ENCODE assay signal across 1 cellular context in genomic region chr9:94030318-94031179, GRCh38.
TF ChIP-seq lines count a peak whose summit lies in the region.

No MANE protein-coding gene starts in this region.

TF ChIP-seq in HepG2, 621 proteins besides CTCF, POLR2A, EP300 and RAD21 (continued from another document and continues in another):
- TF ChIP-seq HCFC1 (IDR thresholded peaks at IDR 0.05; ENCODE audit: low read depth, low read length) (no peak), HBP1 (CRISPR knock-in tag; IDR thresholded peaks at IDR 0.05; ENCODE audit: low read depth) (no peak), ZNF318 (CRISPR knock-in tag; IDR thresholded peaks at IDR 0.05) (no peak), FOXP1 (IDR thresholded peaks at IDR 0.05) (no peak), FOXP1 (CRISPR knock-in tag; IDR thresholded peaks at IDR 0.05) (no peak), ETV5 (CRISPR knock-in tag; IDR thresholded peaks at IDR 0.05; ENCODE audit: borderline replicate concordance) (peak; percentile 17; the same call in 1 of the 2 replicates), ZNF674 (CRISPR knock-in tag; IDR thresholded peaks at IDR 0.05; ENCODE audit: low read depth) (no peak), ZXDC (CRISPR knock-in tag; IDR thresholded peaks at IDR 0.05) (peak; percentile 89; the same call in 1 of the 2 replicates), ZNF12 (CRISPR knock-in tag; IDR thresholded peaks at IDR 0.05) (no peak), ATM (IDR thresholded peaks at IDR 0.05; ENCODE audit: borderline replicate concordance) (no peak), MATR3 (CRISPR knock-in tag; IDR thresholded peaks at IDR 0.05) (no peak), TFDP2 (CRISPR knock-in tag; IDR thresholded peaks at IDR 0.05) (peak; percentile 96), ZNF563 (CRISPR knock-in tag; IDR thresholded peaks at IDR 0.05) (peak; percentile 77), ZNF639 (CRISPR knock-in tag; conservative IDR thresholded peaks at IDR 0.05) (no peak), FOXK1 (CRISPR knock-in tag; IDR thresholded peaks at IDR 0.05; ENCODE audit: borderline replicate concordance, low read depth) (no peak), RBFOX2 (IDR thresholded peaks at IDR 0.05; ENCODE audit: low read depth, low read length) (peak; percentile 94), LBX2 (CRISPR knock-in tag; IDR thresholded peaks at IDR 0.05; ENCODE audit: borderline replicate concordance) (peak; percentile 79; the same call in 1 of the 2 replicates), GTF3A (CRISPR knock-in tag; conservative IDR thresholded peaks at IDR 0.05) (no peak), ZNF124 (CRISPR knock-in tag; IDR thresholded peaks at IDR 0.05) (peak; percentile 63; the same call in 1 of the 2 replicates), CHCHD3 (CRISPR knock-in tag; IDR thresholded peaks at IDR 0.05) (peak; percentile 94), ZBTB42 (CRISPR knock-in tag; IDR thresholded peaks at IDR 0.05) (0 out of 2 replicates have a peak, but pooled peaks have one; percentile 63), THAP9 (CRISPR knock-in tag; IDR thresholded peaks at IDR 0.05; ENCODE audit: borderline replicate concordance) (no peak), ZNF549 (CRISPR knock-in tag; IDR thresholded peaks at IDR 0.05) (no peak), ZNF883 (CRISPR knock-in tag; IDR thresholded peaks at IDR 0.05; ENCODE audit: not compliant biosample characterization) (peak; percentile 85), ZNF496 (CRISPR knock-in tag; IDR thresholded peaks at IDR 0.05; ENCODE audit: insufficient replicate concordance) (no peak), ZNF660 (CRISPR knock-in tag; IDR thresholded peaks at IDR 0.05; ENCODE audit: borderline replicate concordance, low read depth) (no peak), AGO1 (IDR thresholded peaks at IDR 0.05; ENCODE audit: low read depth, low read length, poor library complexity, severe bottlenecking) (no peak), ZNF562 (CRISPR knock-in tag; IDR thresholded peaks at IDR 0.05; ENCODE audit: borderline replicate concordance) (no peak), NFATC3 (CRISPR knock-in tag; IDR thresholded peaks at IDR 0.05) (0 out of 2 replicates have a peak, but pooled peaks have one; percentile 67), RERE (CRISPR knock-in tag; IDR thresholded peaks at IDR 0.05; ENCODE audit: low read depth) (no peak)
